In the genomic region with DNA sequence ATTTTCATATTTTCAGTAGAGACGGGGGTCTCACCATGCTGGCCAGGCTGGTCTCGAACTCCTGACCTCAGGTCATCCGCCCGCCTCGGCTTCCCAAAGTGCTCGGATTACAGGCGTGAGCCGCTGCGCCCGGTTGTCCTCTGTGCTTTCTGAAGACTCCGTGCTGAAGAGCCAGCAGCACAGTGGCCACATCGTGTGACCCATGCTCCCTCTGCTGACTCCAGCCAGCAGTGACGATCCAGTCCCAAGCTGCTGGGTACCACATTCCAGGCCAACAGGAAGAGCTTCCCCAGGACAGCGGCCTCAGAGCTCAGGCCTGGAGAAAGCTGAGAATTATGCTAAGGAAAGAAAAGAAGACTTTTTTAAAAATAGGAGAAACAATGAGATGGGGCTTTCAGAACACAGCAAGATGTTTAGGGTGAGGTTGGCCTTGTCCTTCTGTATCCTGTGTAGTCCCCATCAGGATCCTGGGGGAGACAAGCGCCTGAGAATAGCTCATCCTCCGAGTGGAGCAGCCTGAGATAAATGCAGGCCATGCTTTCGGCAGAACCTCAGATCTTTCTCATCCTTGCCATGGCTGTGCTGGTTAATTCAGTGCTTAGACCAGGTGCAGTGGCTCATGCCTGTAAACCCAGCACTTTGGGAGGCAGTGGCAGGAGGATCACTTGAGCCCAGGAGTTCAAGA, we compare ENCODE assay signal across 1 cellular context.
A peak's percentile ranks its signal among the peaks of the same experiment; 100 is the strongest.
TF ChIP-seq lines count a peak whose summit lies in the region.

No MANE protein-coding gene starts in this region.

TF ChIP-seq in K562, 482 proteins besides CTCF, POLR2A, EP300 and RAD21 (continued from another document):
- TF ChIP-seq DEAF1 (CRISPR knock-in tag; IDR thresholded peaks at IDR 0.05) (peak; percentile 47; the same call in 1 of the 2 replicates), FOXP4 (CRISPR knock-in tag; IDR thresholded peaks at IDR 0.05; ENCODE audit: borderline replicate concordance) (no peak), ZNF785 (CRISPR knock-in tag; IDR thresholded peaks at IDR 0.05) (no peak), ZFX (CRISPR knock-in tag; IDR thresholded peaks at IDR 0.05) (no peak), ZBTB5 (IDR thresholded peaks at IDR 0.05) (no peak), ZNF280B (CRISPR knock-in tag; IDR thresholded peaks at IDR 0.05) (no peak), STAG1 (CRISPR knock-in tag; IDR thresholded peaks at IDR 0.05; ENCODE audit: borderline replicate concordance) (peak; percentile 98), RB1 (IDR thresholded peaks at IDR 0.05; ENCODE audit: low read depth) (no peak), ZNF584 (CRISPR knock-in tag; IDR thresholded peaks at IDR 0.05; ENCODE audit: low read depth) (no peak)
